9 cellular contexts compared by ENCODE assay signal in genomic region chr16:70684146-70685060, GRCh38. TPM values are rescaled to one million over a fixed set of nuclear protein-coding genes. Genes with fewer than 3 reads are reported as not detected.
DNase-seq lines count a peak whose midpoint lies in the region; ATAC-seq and TF ChIP-seq lines count a peak whose summit lies in the region.
"Had no signal": no experiment of that assay in that cellular context is flagged by ENCODE, and none has a peak within 500 bp of the region (broad histone marks: within the 10 kb centered on the region; RNA-seq: fewer than 3 reads in every experiment).

No MANE protein-coding gene starts in this region.

- no peak overlapping the region for H3K4me2 ChIP-seq in OCI-LY7 (ENCODE audit: low read length)

- H3K4me3 Mint-ChIP-seq in Calu3 (ENCODE audit: low read depth, unreplicated experiment), result peak overlapping the region; percentile 76
- H3K4me3 Mint-ChIP-seq in activated CD8-positive, alpha-beta T cell treated with anti-CD3 and anti-CD28 coated beads for 36 hours, result peak overlapping the region; percentile 68

- intact Hi-C loops in Calu3 (cut with micrococcal nuclease; ENCODE audit: unreplicated experiment), result loop anchor here (10.0 kb wide), 2 partner anchors 60 to 90 kb away; no protein-coding TSS in a partner anchor
- intact Hi-C loops in activated CD8-positive, alpha-beta T cell treated with anti-CD3 and anti-CD28 coated beads for 36 hours (cut with micrococcal nuclease), result loop anchor here (5.0 kb wide), 1 partner anchor 88 kb away; no protein-coding TSS in a partner anchor
- intact Hi-C loops in left ventricle myocardium inferior (cut with micrococcal nuclease), result loop anchor here (10.0 kb wide), 1 partner anchor 60 kb away; no protein-coding TSS in a partner anchor
- intact Hi-C loops in OCI-LY7 (cut with micrococcal nuclease; ENCODE audit: unreplicated experiment), result loop anchor here (5.0 kb wide), 1 partner anchor 88 kb away; no protein-coding TSS in a partner anchor

- no peaks in the 10 kb centered on the region for H3K9me3 Mint-ChIP-seq in Calu3 (ENCODE audit: low read depth, unreplicated experiment)
- H3K9me3 Mint-ChIP-seq in activated CD8-positive, alpha-beta T cell treated with anti-CD3 and anti-CD28 coated beads for 36 hours, result no peaks in the 10 kb centered on the region

- CTCF ChIA-PET in Calu3 (lab: Charles Lee), result interaction anchor here (0.6 kb wide), 1 partner anchor 24 kb away, joined by 4 read pairs; no protein-coding TSS in a partner anchor
- CTCF ChIA-PET in activated CD8-positive, alpha-beta T cell treated with anti-CD3 and anti-CD28 coated beads for 36 hours (lab: Charles Lee), result interaction anchor here (0.6 to 14.4 kb wide), 2 partner anchors 54 to 86 kb away, joined by 3 to 94 read pairs; no protein-coding TSS in a partner anchor
- CTCF ChIA-PET in OCI-LY7 (lab: Charles Lee; ENCODE audit: unreplicated experiment), result interaction anchor here (0.5 kb wide), 1 partner anchor 165 kb away, joined by 4 read pairs; no protein-coding TSS in a partner anchor

- no peak overlapping the region for H2AFZ ChIP-seq in OCI-LY7 (ENCODE audit: low read length)

- H3K79me2 ChIP-seq in OCI-LY7 (ENCODE audit: insufficient read depth, low read depth, low read length), result no peaks in the 10 kb centered on the region

- POLR2A ChIA-PET in activated CD8-positive, alpha-beta T cell treated with anti-CD3 and anti-CD28 coated beads for 36 hours (lab: Charles Lee), result interaction anchor here (1.7 kb wide), 1 partner anchor 53 kb away, joined by 4 read pairs; no protein-coding TSS in a partner anchor
- POLR2A ChIA-PET in OCI-LY7 (lab: Charles Lee), result no interaction called here

- H3K4me3 ChIP-seq in left ventricle myocardium inferior, result peak overlapping the region; percentile 87
- peak overlapping the region; percentile 86 for H3K4me3 ChIP-seq in retinal pigment epithelial cell (ENCODE audit: low read length)
- no peak overlapping the region for H3K4me3 ChIP-seq in OCI-LY7 (ENCODE audit: low read depth, low read length, poor library complexity, severe bottlenecking)

- H3K4me1 ChIP-seq in left ventricle myocardium inferior (peaks cover 94% of the 10 kb centered on the region), OCI-LY7 (ENCODE audit: insufficient read depth, low read length, poor library complexity, severe bottlenecking) (no peaks in the 10 kb centered on the region)

- no peaks in the 10 kb centered on the region for H3K27me3 ChIP-seq in left ventricle myocardium inferior (ENCODE audit: low read depth)

- H3K36me3 ChIP-seq in left ventricle myocardium inferior (peaks cover 5% of the 10 kb centered on the region), OCI-LY7 (ENCODE audit: insufficient read depth, low read length) (no peaks in the 10 kb centered on the region)

- peaks cover 14% of the 10 kb centered on the region for H3K4me1 Mint-ChIP-seq in Calu3 (ENCODE audit: low read depth, unreplicated experiment)
- H3K4me1 Mint-ChIP-seq in activated CD8-positive, alpha-beta T cell treated with anti-CD3 and anti-CD28 coated beads for 36 hours (ENCODE audit: low read depth), result peaks cover 6% of the 10 kb centered on the region

- ATAC-seq in activated CD8-positive, alpha-beta T cell treated with anti-CD3 and anti-CD28 coated beads for 36 hours, result no peak
- no peak for ATAC-seq in GM18861 (IDR thresholded peaks at IDR 0.05; ENCODE audit: unreplicated experiment)
- no peak for ATAC-seq in GM19463 (IDR thresholded peaks at IDR 0.05; ENCODE audit: unreplicated experiment)

- H3K27me3 Mint-ChIP-seq in Calu3 (ENCODE audit: unreplicated experiment), result no peaks in the 10 kb centered on the region
- no peaks in the 10 kb centered on the region for H3K27me3 Mint-ChIP-seq in activated CD8-positive, alpha-beta T cell treated with anti-CD3 and anti-CD28 coated beads for 36 hours

- no peak overlapping the region for H3K27ac Mint-ChIP-seq in Calu3 (ENCODE audit: unreplicated experiment)
- no peak overlapping the region for H3K27ac Mint-ChIP-seq in activated CD8-positive, alpha-beta T cell treated with anti-CD3 and anti-CD28 coated beads for 36 hours

- no peaks in the 10 kb centered on the region for H3K9me2 ChIP-seq in OCI-LY7 (ENCODE audit: insufficient read depth, low read length)

- peaks cover 44% of the 10 kb centered on the region for H3K36me3 Mint-ChIP-seq in Calu3 (ENCODE audit: insufficient read depth, unreplicated experiment)
- H3K36me3 Mint-ChIP-seq in activated CD8-positive, alpha-beta T cell treated with anti-CD3 and anti-CD28 coated beads for 36 hours (ENCODE audit: low read depth), result no peaks in the 10 kb centered on the region

- TF ChIP-seq CTCF in Calu3 (IDR thresholded peaks at IDR 0.05; ENCODE audit: unreplicated experiment) (no peak), left ventricle myocardium inferior (IDR thresholded peaks at IDR 0.05; ENCODE audit: borderline replicate concordance) (no peak), retinal pigment epithelial cell (conservative IDR thresholded peaks at IDR 0.05; ENCODE audit: low read depth, low read length) (no peak), OCI-LY7 (conservative IDR thresholded peaks at IDR 0.05; ENCODE audit: low read length) (no peak)
- no peak for TF ChIP-seq CTCF in activated CD8-positive, alpha-beta T cell treated with anti-CD3 and anti-CD28 coated beads for 36 hours (IDR thresholded peaks at IDR 0.05)

- BruUV-seq in Calu3 (replicated peaks; lab: Mats Ljungman, UMichigan), result no TSS peak
- BruUV-seq in OCI-LY7 (replicated peaks; lab: Mats Ljungman, UMichigan), result no TSS peak

- DNase-seq in Calu3 (no peak), left ventricle myocardium inferior (no peak), retinal pigment epithelial cell (ENCODE audit: low read depth) (no peak), OCI-LY7 (ENCODE audit: low spot score) (no peak), NCI-H146 (lab: John Stamatoyannopoulos, UW) (no peak)
- DNase-seq in activated CD8-positive, alpha-beta T cell treated with anti-CD3 and anti-CD28 coated beads for 36 hours, result no peak

- H4K20me1 ChIP-seq in OCI-LY7 (ENCODE audit: insufficient read depth, low read length), result no peaks in the 10 kb centered on the region

- H3K9me3 ChIP-seq in left ventricle myocardium inferior (replicated peaks) (no peaks in the 10 kb centered on the region), OCI-LY7 (ENCODE audit: low read length) (no peaks in the 10 kb centered on the region)

- H3K27ac ChIP-seq in left ventricle myocardium inferior (replicated peaks), result peak overlapping the region; percentile 93
- no peak overlapping the region for H3K27ac ChIP-seq in OCI-LY7 (ENCODE audit: low read depth, low read length, poor library complexity, severe bottlenecking)

RNA-seq across cellular contexts. Expression of gene MTSS2, which starts 1.4 kb away (rescaled TPM):
- total RNA-seq in Calu3 (2022) (27.1 and 28.3 TPM in 2 replicates), left ventricle myocardium inferior (83.9 TPM), OCI-LY7 (2022) (0.17 and 0.33 TPM in 2 replicates)
- total RNA-seq in activated CD8-positive, alpha-beta T cell treated with anti-CD3 and anti-CD28 coated beads for 36 hours, result 1 to 10 TPM; 4.4 to 4.6 TPM
- 0.05 and 0.19 TPM in 2 replicates for total RNA-seq in OCI-LY7 (2014; rRNA removed; shearing (Covaris generic))

RNA-seq across cellular contexts. Expression of gene IL34, which starts 38.0 kb away (rescaled TPM):
- total RNA-seq in Calu3 (2022) (0.35 and 0.39 TPM in 2 replicates), left ventricle myocardium inferior (2.1 TPM), OCI-LY7 (2022) (not detected in 2 replicates)
- not detected for total RNA-seq in activated CD8-positive, alpha-beta T cell treated with anti-CD3 and anti-CD28 coated beads for 36 hours
- total RNA-seq in OCI-LY7 (2014; rRNA removed; shearing (Covaris generic)), result not detected in 2 replicates
- total RNA-seq: T-helper 1 cell treated with Interleukin-12 subunit alpha and Interleukin-12 subunit beta and Interleukin-4 antibody, amounts not matched to agents 30 ng/mL and 1 ng/mL, for 36 hours had no signal

Comparison
In these comparisons a context has a peak if more than half of its experiments do, and no peak if none do; other contexts are left out.
1. RNA of gene MTSS2, which starts 1.4 kb away (total RNA-seq): 83.9 TPM in left ventricle myocardium inferior (single experiment), 27.1 to 28.3 TPM in Calu3 and 4.4 to 4.6 TPM in activated CD8-positive, alpha-beta T cell treated with anti-CD3 and anti-CD28 coated beads for 36 hours; 0.05 to 0.33 TPM in OCI-LY7; every median in the first group is over 4 times any median in the second.